20 cellular contexts compared by ENCODE assay signal in genomic region chr13:48508001-48508400, GRCh38. TPM values are rescaled to one million over a fixed set of nuclear protein-coding genes. Genes with fewer than 3 reads are reported as not detected.
DNase-seq lines count a peak whose midpoint lies in the region; ATAC-seq and TF ChIP-seq lines count a peak whose summit lies in the region.
"Had no signal": no experiment of that assay in that cellular context is flagged by ENCODE, and none has a peak within 500 bp of the region (broad histone marks: within the 10 kb centered on the region; RNA-seq: fewer than 3 reads in every experiment).

No MANE protein-coding gene starts in this region.

- ATAC-seq in heart right ventricle (no peak), Right ventricle myocardium inferior (no peak), HG02571 (IDR thresholded peaks at IDR 0.05; ENCODE audit: unreplicated experiment) (no peak)
- ATAC-seq in activated T-helper 17 cell treated with anti-CD3 and anti-CD28 coated beads, Interleukin-2, amount 50 U/mL, for 72 hours (replicated peaks): peak; percentile 11
- ATAC-seq: A549 had no signal

- H3K9me3 ChIP-seq in heart right ventricle (no peaks in the 10 kb centered on the region), esophagus squamous epithelium (no peaks in the 10 kb centered on the region)
- H3K9me3 ChIP-seq: A549 had no signal

- intact Hi-C loops in heart right ventricle (cut with DNase I): loop anchor here in 5 of 10 donors (5.0 to 10.0 kb wide), 6 partner anchors 63 to 383 kb away; no protein-coding TSS in a partner anchor
- intact Hi-C loops in Right ventricle myocardium inferior (cut with DNase I): loop anchor here (5.0 kb wide), 1 partner anchor 101 kb away; no protein-coding TSS in a partner anchor
- intact Hi-C loops in esophagus squamous epithelium (cut with DNase I): loop anchor here (10.0 kb wide), 1 partner anchor 67 kb away; no protein-coding TSS in a partner anchor

- TF ChIP-seq CTCF in heart right ventricle (IDR thresholded peaks at IDR 0.05): no peak
- TF ChIP-seq CTCF in esophagus squamous epithelium (IDR thresholded peaks at IDR 0.05): peak in 1 of 6 experiments; percentile 7

- H3K4me3 ChIP-seq in heart right ventricle (no peak overlapping the region), esophagus squamous epithelium (no peak overlapping the region), urinary bladder (ENCODE audit: low read depth, low read length) (no peak overlapping the region)
- H3K4me3 ChIP-seq: A549 had no signal

- no peaks in the 10 kb centered on the region for H3K36me3 Mint-ChIP-seq in activated T-helper 17 cell treated with anti-CD3 and anti-CD28 coated beads, Interleukin-2, amount 50 U/mL, for 72 hours (ENCODE audit: low read depth)

- H3K36me3 ChIP-seq in heart right ventricle (peaks cover 0 to 35% (median 0%) of the 10 kb centered on the region in 9 donors), esophagus squamous epithelium (peaks cover 0 to 10% (median 0%) of the 10 kb centered on the region in 3 donors), urinary bladder (ENCODE audit: insufficient read depth) (no peaks in the 10 kb centered on the region)

- peaks cover 0 to 72% (median 45%) of the 10 kb centered on the region in 9 donors for H3K4me1 ChIP-seq in heart right ventricle
- peaks cover 30 to 93% (median 65%) of the 10 kb centered on the region in 3 donors for H3K4me1 ChIP-seq in esophagus squamous epithelium
- H3K4me1 ChIP-seq in urinary bladder (ENCODE audit: insufficient read depth): no peaks in the 10 kb centered on the region
- H3K4me1 ChIP-seq: A549 had no signal

- H3K4me3 Mint-ChIP-seq in activated T-helper 17 cell treated with anti-CD3 and anti-CD28 coated beads, Interleukin-2, amount 50 U/mL, for 72 hours: no peak overlapping the region
- H3K4me3 Mint-ChIP-seq: HFFc6, IgD-negative memory B cell had no signal

- peaks cover 36% of the 10 kb centered on the region for H3K4me1 Mint-ChIP-seq in activated T-helper 17 cell treated with anti-CD3 and anti-CD28 coated beads, Interleukin-2, amount 50 U/mL, for 72 hours

- H3K27ac ChIP-seq in heart right ventricle: peak overlapping the region in 6 of 10 donors; percentile 1 to 92 (median 75)
- peak overlapping the region; percentile 88 to 92 (median 90) for H3K27ac ChIP-seq in esophagus squamous epithelium
- peak overlapping the region; percentile 67 for H3K27ac ChIP-seq in urinary bladder (ENCODE audit: low read depth)
- H3K27ac ChIP-seq: A549, C4-2B had no signal

- no peak for TF ChIP-seq POLR2A in esophagus squamous epithelium (IDR thresholded peaks at IDR 0.05)

- H3K27ac Mint-ChIP-seq in activated T-helper 17 cell treated with anti-CD3 and anti-CD28 coated beads, Interleukin-2, amount 50 U/mL, for 72 hours: no peak overlapping the region
- H3K27ac Mint-ChIP-seq: HFFc6, IgD-negative memory B cell had no signal

- H3K27me3 Mint-ChIP-seq in activated T-helper 17 cell treated with anti-CD3 and anti-CD28 coated beads, Interleukin-2, amount 50 U/mL, for 72 hours: no peaks in the 10 kb centered on the region

- H3K27me3 ChIP-seq in heart right ventricle (no peaks in the 10 kb centered on the region), esophagus squamous epithelium (no peaks in the 10 kb centered on the region)

- no peak for DNase-seq in heart right ventricle
- no peak for DNase-seq in Right ventricle myocardium inferior (ENCODE audit: missing footprints)
- no peak for DNase-seq in esophagus squamous epithelium (lab: John Stamatoyannopoulos, UW)
- no peak for DNase-seq in mesenteric fat pad (ENCODE audit: low spot score)
- no peak for DNase-seq in stimulated activated CD4-positive, alpha-beta T cell treated with anti-CD3 and anti-CD28 coated beads, Interleukin-2, amount 100 ng/mL, for 24 hours
- DNase-seq: DMS 273 treated with DMSO at 0.1 percent for 48 hours, H7, HFFc6, Kasumi-1, NCI-H1092 treated with DMSO at 0.1 percent for 48 hours, NCI-H2081, NCI-H510A treated with DMSO at 0.1 percent for 48 hours, NCI-H82, OCI-M1 had no signal

- H3K9me3 Mint-ChIP-seq in activated T-helper 17 cell treated with anti-CD3 and anti-CD28 coated beads, Interleukin-2, amount 50 U/mL, for 72 hours: no peaks in the 10 kb centered on the region
- H3K9me3 Mint-ChIP-seq: HFFc6, IgD-negative memory B cell had no signal

- 88 to 89% methylated on average over 6 of the region's 6 CpGs for WGBS in heart right ventricle, 2 donors
- WGBS in esophagus squamous epithelium, 2 donors: 18 to 34% methylated on average over 6 of the region's 6 CpGs
- 87% methylated on average over 6 of the region's 6 CpGs for WGBS in urinary bladder

RNA-seq across cellular contexts. Expression of gene RCBTB2, which starts 24.9 kb away (rescaled TPM):
- 10 to 100 TPM in 9 of 10 donors, 1 to 10 TPM in 1; 8.3 to 16.2 (median 12.2) TPM for total RNA-seq in heart right ventricle
- polyA plus RNA-seq in heart right ventricle: 10 to 100 TPM in 1 of 2 donors, 1 to 10 TPM in 1; 4.9 to 22.9 TPM
- 16.4 TPM for total RNA-seq in Right ventricle myocardium inferior
- 1 to 10 TPM; 6.1 to 7.7 TPM for total RNA-seq in activated T-helper 17 cell treated with anti-CD3 and anti-CD28 coated beads, Interleukin-2, amount 50 U/mL, for 72 hours
- 10 to 100 TPM in 3 of 4 donors, 1 to 10 TPM in 1; 8.1 to 24.7 (median 14.9) TPM for total RNA-seq in esophagus squamous epithelium
- total RNA-seq in urinary bladder: 36.0 TPM
- 16.9 TPM for polyA plus RNA-seq in urinary bladder
- total RNA-seq in mesenteric fat pad: 11.8 TPM
